1 cellular context compared by ENCODE assay signal in genomic region chr9:131393622-131394463, GRCh38.
TF ChIP-seq lines count a peak whose summit lies in the region.

Gene PRRC2B (plus strand): TSS chr9:131394086. CDS start chr9:131430145, 36,059 bp downstream.

TF ChIP-seq in HepG2, 621 proteins besides CTCF, POLR2A, EP300 and RAD21 (continued from another document and continues in another):
- TF ChIP-seq, protein P1, sequence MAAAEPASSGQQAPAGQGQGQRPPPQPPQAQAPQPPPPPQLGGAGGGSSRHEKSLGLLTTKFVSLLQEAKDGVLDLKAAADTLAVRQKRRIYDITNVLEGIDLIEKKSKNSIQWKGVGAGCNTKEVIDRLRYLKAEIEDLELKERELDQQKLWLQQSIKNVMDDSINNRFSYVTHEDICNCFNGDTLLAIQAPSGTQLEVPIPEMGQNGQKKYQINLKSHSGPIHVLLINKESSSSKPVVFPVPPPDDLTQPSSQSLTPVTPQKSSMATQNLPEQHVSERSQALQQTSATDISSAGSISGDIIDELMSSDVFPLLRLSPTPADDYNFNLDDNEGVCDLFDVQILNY (CRISPR knock-in tag; conservative IDR thresholded peaks at IDR 0.05): no peak
- TF ChIP-seq, protein P2, sequence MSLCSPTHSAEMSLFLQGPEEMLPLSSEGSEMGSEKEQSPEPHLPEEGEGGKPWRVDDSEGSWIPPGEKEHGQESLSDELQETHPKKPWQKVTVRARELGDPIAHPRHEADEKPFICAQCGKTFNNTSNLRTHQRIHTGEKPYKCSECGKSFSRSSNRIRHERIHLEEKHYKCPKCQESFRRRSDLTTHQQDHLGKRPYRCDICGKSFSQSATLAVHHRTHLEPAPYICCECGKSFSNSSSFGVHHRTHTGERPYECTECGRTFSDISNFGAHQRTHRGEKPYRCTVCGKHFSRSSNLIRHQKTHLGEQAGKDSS (CRISPR knock-in tag; IDR thresholded peaks at IDR 0.05; ENCODE audit: borderline replicate concordance, low read depth): no peak
- TF ChIP-seq MAX (IDR thresholded peaks at IDR 0.05): peak; percentile 63; the same call in 1 of the 2 replicates
- TF ChIP-seq SAP130 (CRISPR knock-in tag; IDR thresholded peaks at IDR 0.05; ENCODE audit: low read depth): 0 out of 2 replicates have a peak, but pooled peaks have one; percentile 33
- no peak for TF ChIP-seq ZGPAT (CRISPR knock-in tag; IDR thresholded peaks at IDR 0.05)
- 0 out of 2 replicates have a peak, but pooled peaks have one; percentile 5 for TF ChIP-seq HOXA5 (CRISPR knock-in tag; IDR thresholded peaks at IDR 0.05)
- TF ChIP-seq, protein P3, sequence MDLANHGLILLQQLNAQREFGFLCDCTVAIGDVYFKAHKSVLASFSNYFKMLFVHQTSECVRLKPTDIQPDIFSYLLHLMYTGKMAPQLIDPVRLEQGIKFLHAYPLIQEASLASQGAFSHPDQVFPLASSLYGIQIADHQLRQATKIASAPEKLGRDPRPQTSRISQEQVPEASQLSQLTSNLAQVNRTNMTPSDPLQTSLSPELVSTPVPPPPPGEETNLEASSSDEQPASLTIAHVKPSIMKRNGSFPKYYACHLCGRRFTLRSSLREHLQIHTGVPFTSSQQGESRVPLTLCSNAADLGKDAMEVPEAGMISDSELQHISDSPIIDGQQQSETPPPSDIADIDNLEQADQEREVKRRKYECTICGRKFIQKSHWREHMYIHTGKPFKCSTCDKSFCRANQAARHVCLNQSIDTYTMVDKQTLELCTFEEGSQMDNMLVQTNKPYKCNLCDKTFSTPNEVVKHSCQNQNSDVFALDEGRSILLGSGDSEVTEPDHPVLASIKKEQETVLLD (CRISPR knock-in tag; IDR thresholded peaks at IDR 0.05; ENCODE audit: low read depth): peak; percentile 70; the same call in 1 of the 2 replicates
- TF ChIP-seq MAZ (IDR thresholded peaks at IDR 0.05; ENCODE audit: borderline replicate concordance, low read depth, low read length): peak; percentile 68
- peak; percentile 67; the same call in 1 of the 2 replicates for TF ChIP-seq MAZ (CRISPR knock-in tag; IDR thresholded peaks at IDR 0.05; ENCODE audit: low read depth)
- 0 out of 2 replicates have a peak, but pooled peaks have one; percentile 23 for TF ChIP-seq ZNF263 (CRISPR knock-in tag; IDR thresholded peaks at IDR 0.05)
- TF ChIP-seq ATF3 (CRISPR knock-in tag; IDR thresholded peaks at IDR 0.05): 0 out of 2 replicates have a peak, but pooled peaks have one; percentile 18
- TF ChIP-seq ZNF687 (CRISPR knock-in tag; IDR thresholded peaks at IDR 0.05): peak; percentile 45
- TF ChIP-seq CC2D1A (CRISPR knock-in tag; IDR thresholded peaks at IDR 0.05): no peak
- TF ChIP-seq, protein P4, sequence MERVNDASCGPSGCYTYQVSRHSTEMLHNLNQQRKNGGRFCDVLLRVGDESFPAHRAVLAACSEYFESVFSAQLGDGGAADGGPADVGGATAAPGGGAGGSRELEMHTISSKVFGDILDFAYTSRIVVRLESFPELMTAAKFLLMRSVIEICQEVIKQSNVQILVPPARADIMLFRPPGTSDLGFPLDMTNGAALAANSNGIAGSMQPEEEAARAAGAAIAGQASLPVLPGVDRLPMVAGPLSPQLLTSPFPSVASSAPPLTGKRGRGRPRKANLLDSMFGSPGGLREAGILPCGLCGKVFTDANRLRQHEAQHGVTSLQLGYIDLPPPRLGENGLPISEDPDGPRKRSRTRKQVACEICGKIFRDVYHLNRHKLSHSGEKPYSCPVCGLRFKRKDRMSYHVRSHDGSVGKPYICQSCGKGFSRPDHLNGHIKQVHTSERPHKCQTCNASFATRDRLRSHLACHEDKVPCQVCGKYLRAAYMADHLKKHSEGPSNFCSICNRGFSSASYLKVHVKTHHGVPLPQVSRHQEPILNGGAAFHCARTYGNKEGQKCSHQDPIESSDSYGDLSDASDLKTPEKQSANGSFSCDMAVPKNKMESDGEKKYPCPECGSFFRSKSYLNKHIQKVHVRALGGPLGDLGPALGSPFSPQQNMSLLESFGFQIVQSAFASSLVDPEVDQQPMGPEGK (CRISPR knock-in tag; IDR thresholded peaks at IDR 0.05): peak; percentile 71; the same call in 1 of the 2 replicates
- TF ChIP-seq SALL1 (CRISPR knock-in tag; IDR thresholded peaks at IDR 0.05): peak; percentile 6; the same call in 1 of the 2 replicates
- TF ChIP-seq ATF7-NPFF (CRISPR knock-in tag; IDR thresholded peaks at IDR 0.05; ENCODE audit: low read depth): peak; percentile 35; the same call in 1 of the 2 replicates
- peak; percentile 32; the same call in 1 of the 2 replicates for TF ChIP-seq ZFX (CRISPR knock-in tag; IDR thresholded peaks at IDR 0.05; ENCODE audit: low read depth)
- TF ChIP-seq PRPF4 (IDR thresholded peaks at IDR 0.05; ENCODE audit: low read depth, low read length, poor library complexity, severe bottlenecking): peak; percentile 97
- TF ChIP-seq UBTF (CRISPR knock-in tag; IDR thresholded peaks at IDR 0.05): peak; percentile 62; the same call in 1 of the 2 replicates
- no peak for TF ChIP-seq TCF7L2 (IDR thresholded peaks at IDR 0.05; ENCODE audit: low read depth, low read length)
- TF ChIP-seq ZFP37 (CRISPR knock-in tag; IDR thresholded peaks at IDR 0.05; ENCODE audit: borderline replicate concordance): no peak
- no peak for TF ChIP-seq PAX8 (CRISPR knock-in tag; IDR thresholded peaks at IDR 0.05; ENCODE audit: borderline replicate concordance)
- TF ChIP-seq ZNF574 (CRISPR knock-in tag; IDR thresholded peaks at IDR 0.05): peak; percentile 48
- no peak for TF ChIP-seq HES4 (CRISPR knock-in tag; IDR thresholded peaks at IDR 0.05; ENCODE audit: borderline replicate concordance)
- TF ChIP-seq CBX1 (IDR thresholded peaks at IDR 0.05; ENCODE audit: low read depth): no peak
- TF ChIP-seq SIN3A (IDR thresholded peaks at IDR 0.05; ENCODE audit: borderline replicate concordance, low read depth, low read length): 0 out of 2 replicates have a peak, but pooled peaks have one; percentile 8
- peak; percentile 15; the same call in 1 of the 2 replicates for TF ChIP-seq STAG1 (CRISPR knock-in tag; IDR thresholded peaks at IDR 0.05)
- no peak for TF ChIP-seq RARG (CRISPR knock-in tag; IDR thresholded peaks at IDR 0.05; ENCODE audit: low read depth)
- TF ChIP-seq ARID4A (CRISPR knock-in tag; IDR thresholded peaks at IDR 0.05; ENCODE audit: borderline replicate concordance): 0 out of 2 replicates have a peak, but pooled peaks have one; percentile 11
- peak; percentile 4; the same call in 1 of the 3 replicates for TF ChIP-seq MXI1 (IDR thresholded peaks at IDR 0.05; ENCODE audit: borderline replicate concordance, low read depth, low read length)
- peak; percentile 55 for TF ChIP-seq YY1 (IDR thresholded peaks at IDR 0.05; ENCODE audit: insufficient read depth, insufficient replicate concordance, low read depth, low read length)
